ENCODE assay signal across 1 cellular context in the genomic region with DNA sequence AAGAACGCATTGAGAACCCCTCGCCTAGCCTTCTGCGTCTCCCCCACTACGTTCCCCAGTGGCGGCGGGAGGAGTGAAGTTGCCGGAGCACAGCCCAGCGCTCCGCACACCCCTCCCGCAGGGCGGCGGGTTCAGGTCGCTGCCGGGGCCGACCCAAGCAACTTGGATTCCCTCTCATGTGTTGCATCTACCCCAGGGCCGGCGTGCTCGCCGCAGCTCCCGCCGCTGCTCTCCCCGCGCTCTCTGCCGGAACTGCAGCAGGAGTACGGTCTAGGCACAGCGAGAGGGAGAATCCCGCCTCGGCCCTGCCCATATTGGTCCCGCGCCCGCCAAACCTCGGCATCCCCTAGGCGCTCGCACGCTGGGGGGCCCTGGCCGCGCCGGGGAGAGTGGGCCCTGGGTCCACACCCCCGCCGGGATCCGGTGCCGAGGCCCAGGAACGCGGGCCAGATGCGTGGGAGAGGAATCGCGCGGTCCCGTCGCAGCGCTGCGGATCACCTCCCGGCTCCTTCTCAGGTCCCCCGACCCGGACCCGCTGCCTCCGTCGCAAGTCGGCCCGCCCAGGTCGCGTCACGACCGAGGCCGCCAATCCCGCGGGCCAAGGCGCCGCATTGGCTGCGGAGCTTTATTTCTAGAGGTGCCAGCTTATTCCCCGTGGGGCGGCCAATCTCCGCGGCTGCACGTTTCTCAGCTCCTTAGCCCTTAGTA.
TF ChIP-seq lines count a peak whose summit lies in the region.

No MANE protein-coding gene starts in this region.

TF ChIP-seq in H1, 55 proteins besides CTCF, POLR2A, EP300 and RAD21 (continued from another document):
- TF ChIP-seq PHF8 (conservative IDR thresholded peaks at IDR 0.05; ENCODE audit: low read depth, low read length) (peak; percentile 93), KDM4A (IDR thresholded peaks at IDR 0.05; ENCODE audit: low read depth, low read length, severe bottlenecking) (peak; percentile 94), CREB1 (IDR thresholded peaks at IDR 0.05) (peak; percentile 84), TBP (IDR thresholded peaks at IDR 0.05; ENCODE audit: low read depth, low read length) (peak; percentile 82), TAF1 (IDR thresholded peaks at IDR 0.05; ENCODE audit: low read depth, low read length) (peak; percentile 89)
- TF ChIP-seq, protein P1, sequence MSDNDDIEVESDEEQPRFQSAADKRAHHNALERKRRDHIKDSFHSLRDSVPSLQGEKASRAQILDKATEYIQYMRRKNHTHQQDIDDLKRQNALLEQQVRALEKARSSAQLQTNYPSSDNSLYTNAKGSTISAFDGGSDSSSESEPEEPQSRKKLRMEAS (IDR thresholded peaks at IDR 0.05), result peak; percentile 45; the same call in 1 of the 2 replicates
